ENCODE assay signal across 30 cellular contexts in genomic region chr9:1298027-1298426, GRCh38.
"Had no signal": no experiment of that assay in that cellular context is flagged by ENCODE, and none has a peak within 500 bp of the region (broad histone marks: within the 10 kb centered on the region; RNA-seq: fewer than 3 reads in every experiment).

No MANE protein-coding gene starts in this region.

- H3K4me1 ChIP-seq: adrenal gland, Peyer's patch had no signal

- H3K4me3 Mint-ChIP-seq: activated CD4-positive, alpha-beta memory T cell treated with anti-CD3 and anti-CD28 coated beads, Interleukin-2, amount 10 ng/mL, durations not matched to agents 7 days and 5 days; activated CD8-positive, alpha-beta memory T cell treated with anti-CD3 and anti-CD28 coated beads, Interleukin-2, amount 10 ng/mL, durations not matched to agents 7 days and 5 days; activated naive CD8-positive, alpha-beta T cell treated with anti-CD3 and anti-CD28 coated beads for 36 hours had no signal

- H3K4me3 ChIP-seq: adrenal gland, MG63, Peyer's patch had no signal

- H3K4me1 Mint-ChIP-seq: activated CD4-positive, alpha-beta memory T cell treated with anti-CD3 and anti-CD28 coated beads, Interleukin-2, amount 10 ng/mL, durations not matched to agents 7 days and 5 days; activated CD8-positive, alpha-beta memory T cell treated with anti-CD3 and anti-CD28 coated beads, Interleukin-2, amount 10 ng/mL, durations not matched to agents 7 days and 5 days; activated naive CD8-positive, alpha-beta T cell treated with anti-CD3 and anti-CD28 coated beads for 36 hours had no signal

- H3K9me3 ChIP-seq: adrenal gland, MG63, Peyer's patch had no signal

- H3K27me3 Mint-ChIP-seq: activated CD4-positive, alpha-beta memory T cell treated with anti-CD3 and anti-CD28 coated beads, Interleukin-2, amount 10 ng/mL, durations not matched to agents 7 days and 5 days; activated CD8-positive, alpha-beta memory T cell treated with anti-CD3 and anti-CD28 coated beads, Interleukin-2, amount 10 ng/mL, durations not matched to agents 7 days and 5 days had no signal

- H3K36me3 Mint-ChIP-seq: activated CD8-positive, alpha-beta memory T cell treated with anti-CD3 and anti-CD28 coated beads, Interleukin-2, amount 10 ng/mL, durations not matched to agents 7 days and 5 days; activated naive CD8-positive, alpha-beta T cell treated with anti-CD3 and anti-CD28 coated beads for 36 hours had no signal

- H3K9me3 Mint-ChIP-seq: activated CD4-positive, alpha-beta memory T cell treated with anti-CD3 and anti-CD28 coated beads, Interleukin-2, amount 10 ng/mL, durations not matched to agents 7 days and 5 days; activated naive CD8-positive, alpha-beta T cell treated with anti-CD3 and anti-CD28 coated beads for 36 hours had no signal

- H3K27ac Mint-ChIP-seq: activated CD4-positive, alpha-beta memory T cell treated with anti-CD3 and anti-CD28 coated beads, Interleukin-2, amount 10 ng/mL, durations not matched to agents 7 days and 5 days; activated CD8-positive, alpha-beta memory T cell treated with anti-CD3 and anti-CD28 coated beads, Interleukin-2, amount 10 ng/mL, durations not matched to agents 7 days and 5 days; activated naive CD8-positive, alpha-beta T cell treated with anti-CD3 and anti-CD28 coated beads for 36 hours had no signal

- DNase-seq: activated CD4-positive, alpha-beta memory T cell treated with anti-CD3 and anti-CD28 coated beads, Interleukin-2, amount 10 ng/mL, durations not matched to agents 7 days and 5 days; activated CD4-positive, alpha-beta T cell treated with anti-CD3 and anti-CD28 coated beads for 1 hour; activated CD4-positive, alpha-beta T cell treated with anti-CD3 and anti-CD28 coated beads for 48 hours; activated CD4-positive, CD25-positive, alpha-beta regulatory T cell; activated CD8-positive, alpha-beta memory T cell treated with anti-CD3 and anti-CD28 coated beads for 24 hours; activated CD8-positive, alpha-beta memory T cell treated with anti-CD3 and anti-CD28 coated beads, Interleukin-2, amount 10 ng/mL, durations not matched to agents 7 days and 5 days; activated CD8-positive, alpha-beta memory T cell treated with anti-CD3 and anti-CD28 coated beads, Interleukin-2, amount 50 U/mL, for 48 hours; activated effector memory CD4-positive, alpha-beta T cell treated with Interleukin-2 at 50 U/mL for 16 hours; activated naive CD4-positive, alpha-beta T cell treated with anti-CD3 and anti-CD28 coated beads, Interleukin-2, amount 50 U/mL, for 16 hours; activated naive CD8-positive, alpha-beta T cell treated with anti-CD3 and anti-CD28 coated beads for 36 hours; activated T-cell treated with anti-CD3 and anti-CD28 coated beads, Interleukin-2, amount 50 U/mL, for 48 hours; adrenal gland; brain microvascular endothelial cell; central memory CD4-positive, alpha-beta T cell; Kasumi-1; KG1; MG63; NCI-H1048; NCI-H1436 treated with DMSO at 0.1 percent for 48 hours; NCI-H1694 treated with DMSO at 0.1 percent for 48 hours; NCI-H2029; NCI-H510A; NCI-H526; NCI-H748 treated with DMSO at 0.1 percent for 48 hours; NK-92 treated with Interleukin-12 subunit alpha and Interleukin-12 subunit beta, amount 100 ng/mL, for 24 hours; PC-3; Peyer's patch; RPMI8226; T1000; WERI-Rb-1 had no signal

- ATAC-seq: activated CD8-positive, alpha-beta memory T cell treated with anti-CD3 and anti-CD28 coated beads, Interleukin-2, amount 10 ng/mL, durations not matched to agents 7 days and 5 days; PC-3 had no signal

- H3K27me3 ChIP-seq: adrenal gland, brain microvascular endothelial cell, MG63, Peyer's patch had no signal

- H3K27ac ChIP-seq: adrenal gland, brain microvascular endothelial cell, Peyer's patch, WERI-Rb-1 had no signal

- H3K36me3 ChIP-seq: adrenal gland, brain microvascular endothelial cell, MG63, Peyer's patch, WERI-Rb-1 had no signal
